19 cellular contexts compared by ENCODE assay signal in genomic region chr6:154583546-154584188, GRCh38.
DNase-seq lines count a peak whose midpoint lies in the region; ATAC-seq, FAIRE-seq and TF ChIP-seq lines count a peak whose summit lies in the region.
"Had no signal": no experiment of that assay in that cellular context is flagged by ENCODE, and none has a peak within 500 bp of the region (broad histone marks: within the 10 kb centered on the region; RNA-seq: fewer than 3 reads in every experiment).

No MANE protein-coding gene starts in this region.

- H3K4me1 ChIP-seq in colonic mucosa = no peaks in the 10 kb centered on the region
- H3K4me1 ChIP-seq in small intestine (ENCODE audit: control insufficient read depth in 2 of 2, insufficient read depth in 1 of 2, low read depth in 1 of 2, low read length in 1 of 2) = no peaks in the 10 kb centered on the region
- H3K4me1 ChIP-seq: BLaER1 treated with 17β-estradiol and CSF1 and Interleukin-3, amounts not matched to agents 10 nM and 100 nM had no signal

- H3K27me3 ChIP-seq in colonic mucosa = no peaks in the 10 kb centered on the region
- no peaks in the 10 kb centered on the region for H3K27me3 ChIP-seq in small intestine (ENCODE audit: control insufficient read depth in 2 of 2, insufficient read depth in 2 of 2, low read length in 2 of 2)
- H3K27me3 ChIP-seq: BLaER1 treated with 17β-estradiol and CSF1 and Interleukin-3, amounts not matched to agents 10 nM and 100 nM had no signal

- ATAC-seq in GM19351 (IDR thresholded peaks at IDR 0.05; ENCODE audit: unreplicated experiment) (no peak), HG03469 (IDR thresholded peaks at IDR 0.05; ENCODE audit: unreplicated experiment) (no peak)
- ATAC-seq: CD8-positive, alpha-beta T cell; K562 had no signal

- peaks cover 7% of the 10 kb centered on the region for H3K36me3 Mint-ChIP-seq in nephron (ENCODE audit: low read depth)
- H3K36me3 Mint-ChIP-seq: CD8-positive, alpha-beta T cell had no signal

- peaks cover 11% of the 10 kb centered on the region for H3K9me3 Mint-ChIP-seq in nephron

- H3K9me3 ChIP-seq in colonic mucosa (no peaks in the 10 kb centered on the region), small intestine (ENCODE audit: control insufficient read depth, low read depth) (no peaks in the 10 kb centered on the region)

- H3K4me1 Mint-ChIP-seq in nephron = peaks cover 13% of the 10 kb centered on the region
- H3K4me1 Mint-ChIP-seq: B cell had no signal

- no peak overlapping the region for H3K4me3 Mint-ChIP-seq in nephron
- H3K4me3 Mint-ChIP-seq: B cell; CD8-positive, alpha-beta T cell; H9 had no signal

- FAIRE-seq in small intestine (lab: Jason Lieb, UNC) = no peak
- FAIRE-seq: GM12892, H1, K562 had no signal

- H3K4me3 ChIP-seq in colonic mucosa (no peak overlapping the region), small intestine (ENCODE audit: low read depth in 1 of 2, low read length in 2 of 2) (no peak overlapping the region)
- H3K4me3 ChIP-seq: BLaER1 treated with 17β-estradiol and CSF1 and Interleukin-3, amounts not matched to agents 10 nM and 100 nM; K562 had no signal

- no peak overlapping the region for H3K9ac ChIP-seq in colonic mucosa (ENCODE audit: low read depth in 2 of 2, low read length in 2 of 2)
- H3K9ac ChIP-seq: BLaER1 treated with 17β-estradiol and CSF1 and Interleukin-3, amounts not matched to agents 10 nM and 100 nM had no signal

- intact Hi-C loops in colonic mucosa (cut with DNase I) = no loop called here

- DNase-seq in DMS53 treated with DMSO at 0.1 percent for 48 hours (lab: John Stamatoyannopoulos, UW; ENCODE audit: unreplicated experiment) (peak; percentile 47), colonic mucosa (peak; percentile 28), small intestine (peak; percentile 48)
- no peak for DNase-seq in NK-92 treated with Interleukin-12 subunit alpha and Interleukin-12 subunit beta, amount 100 ng/mL, for 24 hours (lab: John Stamatoyannopoulos, UW)
- DNase-seq: CD8-positive, alpha-beta T cell; DMS 273 treated with DMSO at 0.1 percent for 48 hours; DMS79; GDM1; H9; IMR-90 had no signal

- no peaks in the 10 kb centered on the region for H3K36me3 ChIP-seq in colonic mucosa
- H3K36me3 ChIP-seq in small intestine (ENCODE audit: control insufficient read depth in 2 of 2, insufficient read depth in 2 of 2, low read length in 2 of 2) = no peaks in the 10 kb centered on the region
- H3K36me3 ChIP-seq: BLaER1 treated with 17β-estradiol and CSF1 and Interleukin-3, amounts not matched to agents 10 nM and 100 nM had no signal

- 31 to 54% (median 49%) methylated on average over 4 of the region's 4 CpGs for WGBS in small intestine, 3 donors

- H3K27ac Mint-ChIP-seq in nephron = peak overlapping the region; percentile 37 to 59 (median 45)
- H3K27ac Mint-ChIP-seq: B cell; CD8-positive, alpha-beta T cell; H9 had no signal

- H3K27me3 Mint-ChIP-seq in nephron (ENCODE audit: low read depth) = no peaks in the 10 kb centered on the region

- no peak overlapping the region for H3K27ac ChIP-seq in colonic mucosa
- H3K27ac ChIP-seq in small intestine (ENCODE audit: low read depth in 1 of 2, low read length in 1 of 2) = no peak overlapping the region
- H3K27ac ChIP-seq: BLaER1 treated with 17β-estradiol and CSF1 and Interleukin-3, amounts not matched to agents 10 nM and 100 nM; HL-60 had no signal

- TF ChIP-seq CTCF in colonic mucosa (IDR thresholded peaks at IDR 0.05) = no peak
- TF ChIP-seq CTCF in nephron (IDR thresholded peaks at IDR 0.05; ENCODE audit: unreplicated experiment in 3 of 3) = no peak
